ENCODE assay signal across 13 cellular contexts in the genomic region with DNA sequence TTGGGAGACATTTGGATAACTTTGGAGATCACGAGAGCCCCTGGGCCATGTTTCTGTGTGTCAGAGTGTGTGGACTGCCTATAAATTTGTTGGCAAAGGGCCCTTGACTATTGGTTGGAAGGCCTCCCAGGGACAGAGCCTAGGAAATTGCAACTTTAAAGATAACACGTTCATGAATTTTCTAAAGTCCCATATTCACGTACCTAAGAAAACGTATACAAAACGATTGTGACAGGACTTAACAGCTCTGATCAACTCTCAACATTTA.
"Had no signal": no experiment of that assay in that cellular context is flagged by ENCODE, and none has a peak within 500 bp of the region (broad histone marks: within the 10 kb centered on the region; RNA-seq: fewer than 3 reads in every experiment).

No MANE protein-coding gene starts in this region.

- H3K9me3 Mint-ChIP-seq: activated naive CD4-positive, alpha-beta T cell treated with anti-CD3 and anti-CD28 coated beads, Interleukin-2, amount 50 U/mL, for 72 hours; neural progenitor cell had no signal

- H3K27ac ChIP-seq: esophagus squamous epithelium, gastrocnemius medialis, left ventricle myocardium inferior, neural progenitor cell had no signal

- H3K27ac Mint-ChIP-seq: neural progenitor cell had no signal

- H3K4me3 ChIP-seq: esophagus squamous epithelium, gastrocnemius medialis, heart right ventricle, left ventricle myocardium inferior, neural progenitor cell had no signal

- H3K4me3 Mint-ChIP-seq: neural progenitor cell had no signal

- ATAC-seq: gastrocnemius medialis, heart right ventricle had no signal

- DNase-seq: activated CD4-positive, alpha-beta T cell treated with anti-CD3 and anti-CD28 coated beads, Interleukin-2, amount 50 U/mL, for 1 hour; activated T-cell treated with anti-CD3 and anti-CD28 coated beads for 4 hours; anterior cingulate cortex; esophagus squamous epithelium; gastrocnemius medialis; heart right ventricle; islet precursor cell; left ventricle myocardium inferior; small intestine; stimulated activated naive CD4-positive, alpha-beta T cell; substantia nigra had no signal
